ENCODE assay signal across 2 cellular contexts in genomic region chr7:50492770-50493519, GRCh38.
TF ChIP-seq lines count a peak whose summit lies in the region.

No MANE protein-coding gene starts in this region.

TF ChIP-seq in IMR-90, 13 proteins besides CTCF, POLR2A, EP300 and RAD21:
- TF ChIP-seq MXI1 (IDR thresholded peaks at IDR 0.05; ENCODE audit: borderline replicate concordance, low read depth, low read length) (no peak), MAZ (IDR thresholded peaks at IDR 0.05; ENCODE audit: borderline replicate concordance, low read depth, low read length) (no peak), MAFK (IDR thresholded peaks at IDR 0.05; ENCODE audit: low read depth, low read length) (no peak), SMC3 (IDR thresholded peaks at IDR 0.05; ENCODE audit: low read depth, low read length) (no peak), RFX5 (IDR thresholded peaks at IDR 0.05; ENCODE audit: low read depth, low read length) (no peak), USF2 (IDR thresholded peaks at IDR 0.05; ENCODE audit: low read depth, low read length) (no peak)

TF ChIP-seq in HepG2, 621 proteins besides CTCF, POLR2A, EP300 and RAD21:
- TF ChIP-seq NCOA5 (CRISPR knock-in tag; IDR thresholded peaks at IDR 0.05) (no peak), HNF4A (CRISPR knock-in tag; IDR thresholded peaks at IDR 0.05) (peak; percentile 27; the same call in 1 of the 2 replicates), FOXA1 (IDR thresholded peaks at IDR 0.05) (no peak), FOXA1 (CRISPR knock-in tag; IDR thresholded peaks at IDR 0.05) (0 out of 2 replicates have a peak, but pooled peaks have one; percentile 24)
TF ChIP-seq in HepG2: peak in this region for 2.
